In genomic region chr7:95367606-95368005, GRCh38 we compare ENCODE assay signal across 31 cellular contexts. TPM values are rescaled to one million over a fixed set of nuclear protein-coding genes. Genes with fewer than 3 reads are reported as not detected.
DNase-seq lines count a peak whose midpoint lies in the region; ATAC-seq lines count a peak whose summit lies in the region.
"Had no signal": no experiment of that assay in that cellular context is flagged by ENCODE, and none has a peak within 500 bp of the region (broad histone marks: within the 10 kb centered on the region; RNA-seq: fewer than 3 reads in every experiment).

No MANE protein-coding gene starts in this region.

- CTCF ChIA-PET in activated naive CD4-positive, alpha-beta T cell treated with anti-CD3 and anti-CD28 coated beads for 36 hours (lab: Charles Lee): interaction anchor here (0.5 to 1.0 kb wide), 2 partner anchors 109 to 1365 kb away, joined by 3 to 6 read pairs; no protein-coding TSS in a partner anchor

- no peak overlapping the region for H3K27ac Mint-ChIP-seq in activated naive CD4-positive, alpha-beta T cell treated with anti-CD3 and anti-CD28 coated beads for 36 hours
- no peak overlapping the region for H3K27ac Mint-ChIP-seq in activated T-helper 17 cell treated with anti-CD3 and anti-CD28 coated beads, Interleukin-2, amount 50 U/mL, for 72 hours
- H3K27ac Mint-ChIP-seq: activated CD4-positive, alpha-beta memory T cell treated with anti-CD3 and anti-CD28 coated beads, Interleukin-2, amount 10 ng/mL, durations not matched to agents 7 days and 5 days; natural killer cell treated with Interleukin-12 subunit alpha and Interleukin-12 subunit beta and Interleukin-15 and Interleukin-18, amount 100 ng/mL, for 72 hours; T-helper 2 cell treated with Interferon-gamma antibody and Interleukin-4, amounts not matched to agents 5 μg/mL and 100 μg/mL, for 36 hours had no signal

- no peak for ATAC-seq in activated T-helper 17 cell treated with anti-CD3 and anti-CD28 coated beads, Interleukin-2, amount 50 U/mL, for 72 hours (replicated peaks)
- ATAC-seq: mucosa of descending colon; natural killer cell treated with Interleukin-12 subunit alpha and Interleukin-12 subunit beta and Interleukin-15 and Interleukin-18, amount 100 ng/mL, for 72 hours; psoas muscle; stimulated activated naive CD8-positive, alpha-beta T cell treated with anti-CD3 and anti-CD28 coated beads, Interleukin-15, amount 100 ng/mL, for 72 hours had no signal

- H3K4me1 Mint-ChIP-seq in activated naive CD4-positive, alpha-beta T cell treated with anti-CD3 and anti-CD28 coated beads for 36 hours (ENCODE audit: low read depth): no peaks in the 10 kb centered on the region
- no peaks in the 10 kb centered on the region for H3K4me1 Mint-ChIP-seq in activated T-helper 17 cell treated with anti-CD3 and anti-CD28 coated beads, Interleukin-2, amount 50 U/mL, for 72 hours
- H3K4me1 Mint-ChIP-seq: activated CD4-positive, alpha-beta memory T cell treated with anti-CD3 and anti-CD28 coated beads, Interleukin-2, amount 10 ng/mL, durations not matched to agents 7 days and 5 days; stimulated activated naive CD8-positive, alpha-beta T cell treated with anti-CD3 and anti-CD28 coated beads, Interleukin-15, amount 100 ng/mL, for 72 hours had no signal

- peak; percentile 86 for DNase-seq in DMS53 (lab: John Stamatoyannopoulos, UW)
- DNase-seq in NCI-H2029 (lab: John Stamatoyannopoulos, UW): peak; percentile 62
- DNase-seq in NCI-H774 (lab: John Stamatoyannopoulos, UW): peak; percentile 55
- peak; percentile 22 for DNase-seq in renal cortical epithelial cell (ENCODE audit: low read depth)
- DNase-seq in LoVo (ENCODE audit: low spot score): no peak
- DNase-seq in activated naive CD4-positive, alpha-beta T cell treated with anti-CD3 and anti-CD28 coated beads for 36 hours: no peak
- DNase-seq: activated CD4-positive, alpha-beta memory T cell treated with anti-CD3 and anti-CD28 coated beads, Interleukin-2, amount 10 ng/mL, durations not matched to agents 7 days and 5 days; activated CD4-positive, alpha-beta T cell treated with anti-CD3 and anti-CD28 coated beads for 1 hour; activated naive CD4-positive, alpha-beta T cell treated with anti-CD3 and anti-CD28 coated beads, Interleukin-2, amount 50 U/mL, for 16 hours; brain microvascular endothelial cell; hippocampal formation; mucosa of descending colon; NCI-H1092; NCI-H187; NCI-H446; occipital lobe; Peyer's patch; psoas muscle; SHP77; sigmoid colon; stimulated activated CD4-positive, alpha-beta T cell treated with anti-CD3 and anti-CD28 coated beads, Interleukin-12 subunit alpha, Interleukin-12 subunit beta, amount 100 ng/mL, for 4 hours; stimulated activated CD4-positive, alpha-beta T cell treated with anti-CD3 and anti-CD28 coated beads, Interleukin-2, amount 100 ng/mL, for 48 hours; stimulated activated naive CD8-positive, alpha-beta T cell treated with anti-CD3 and anti-CD28 coated beads, Interleukin-15, amount 100 ng/mL, for 72 hours had no signal

- H3K9me3 Mint-ChIP-seq in activated naive CD4-positive, alpha-beta T cell treated with anti-CD3 and anti-CD28 coated beads for 36 hours: no peaks in the 10 kb centered on the region
- H3K9me3 Mint-ChIP-seq in activated T-helper 17 cell treated with anti-CD3 and anti-CD28 coated beads, Interleukin-2, amount 50 U/mL, for 72 hours: no peaks in the 10 kb centered on the region
- H3K9me3 Mint-ChIP-seq: activated CD4-positive, alpha-beta memory T cell treated with anti-CD3 and anti-CD28 coated beads, Interleukin-2, amount 10 ng/mL, durations not matched to agents 7 days and 5 days; natural killer cell treated with Interleukin-12 subunit alpha and Interleukin-12 subunit beta and Interleukin-15 and Interleukin-18, amount 100 ng/mL, for 72 hours; stimulated activated naive CD8-positive, alpha-beta T cell treated with anti-CD3 and anti-CD28 coated beads, Interleukin-15, amount 100 ng/mL, for 72 hours; T-helper 2 cell treated with Interferon-gamma antibody and Interleukin-4, amounts not matched to agents 5 μg/mL and 100 μg/mL, for 36 hours had no signal

- H3K4me3 Mint-ChIP-seq in activated naive CD4-positive, alpha-beta T cell treated with anti-CD3 and anti-CD28 coated beads for 36 hours: no peak overlapping the region
- H3K4me3 Mint-ChIP-seq in activated T-helper 17 cell treated with anti-CD3 and anti-CD28 coated beads, Interleukin-2, amount 50 U/mL, for 72 hours: no peak overlapping the region
- H3K4me3 Mint-ChIP-seq: activated CD4-positive, alpha-beta memory T cell treated with anti-CD3 and anti-CD28 coated beads, Interleukin-2, amount 10 ng/mL, durations not matched to agents 7 days and 5 days; natural killer cell treated with Interleukin-12 subunit alpha and Interleukin-12 subunit beta and Interleukin-15 and Interleukin-18, amount 100 ng/mL, for 72 hours; stimulated activated naive CD8-positive, alpha-beta T cell treated with anti-CD3 and anti-CD28 coated beads, Interleukin-15, amount 100 ng/mL, for 72 hours; T-helper 2 cell treated with Interferon-gamma antibody and Interleukin-4, amounts not matched to agents 5 μg/mL and 100 μg/mL, for 36 hours had no signal

- intact Hi-C loops in activated naive CD4-positive, alpha-beta T cell treated with anti-CD3 and anti-CD28 coated beads for 36 hours (cut with micrococcal nuclease): no loop called here

- peaks cover 9% of the 10 kb centered on the region for H3K27me3 Mint-ChIP-seq in activated naive CD4-positive, alpha-beta T cell treated with anti-CD3 and anti-CD28 coated beads for 36 hours (ENCODE audit: low read depth)
- H3K27me3 Mint-ChIP-seq in activated T-helper 17 cell treated with anti-CD3 and anti-CD28 coated beads, Interleukin-2, amount 50 U/mL, for 72 hours: peaks cover under 1% of the 10 kb centered on the region
- H3K27me3 Mint-ChIP-seq: stimulated activated naive CD8-positive, alpha-beta T cell treated with anti-CD3 and anti-CD28 coated beads, Interleukin-15, amount 100 ng/mL, for 72 hours had no signal

- H3K36me3 Mint-ChIP-seq in activated naive CD4-positive, alpha-beta T cell treated with anti-CD3 and anti-CD28 coated beads for 36 hours (ENCODE audit: low read depth): no peaks in the 10 kb centered on the region
- no peaks in the 10 kb centered on the region for H3K36me3 Mint-ChIP-seq in activated T-helper 17 cell treated with anti-CD3 and anti-CD28 coated beads, Interleukin-2, amount 50 U/mL, for 72 hours (ENCODE audit: low read depth)
- H3K36me3 Mint-ChIP-seq: natural killer cell treated with Interleukin-12 subunit alpha and Interleukin-12 subunit beta and Interleukin-15 and Interleukin-18, amount 100 ng/mL, for 72 hours had no signal

RNA-seq across cellular contexts. Expression of gene PON3, which starts 28.6 kb away (rescaled TPM):
- total RNA-seq in renal cortical epithelial cell: 0.05 TPM in 1 of 2 replicates, not detected in the other
- total RNA-seq in activated naive CD4-positive, alpha-beta T cell treated with anti-CD3 and anti-CD28 coated beads for 36 hours: not detected
- total RNA-seq in activated T-helper 17 cell treated with anti-CD3 and anti-CD28 coated beads, Interleukin-2, amount 50 U/mL, for 72 hours: not detected
- total RNA-seq: activated CD4-positive, alpha-beta memory T cell treated with anti-CD3 and anti-CD28 coated beads, Interleukin-2, amount 10 ng/mL, durations not matched to agents 7 days and 5 days; chondrocyte; Daoy; H4; HT1080; lung microvascular endothelial cell; natural killer cell treated with Interleukin-12 subunit alpha and Interleukin-12 subunit beta and Interleukin-15 and Interleukin-18, amount 100 ng/mL, for 72 hours had no signal

RNA-seq across cellular contexts. Expression of gene PON1, which starts 43.3 kb away (rescaled TPM):
- total RNA-seq in renal cortical epithelial cell: not detected in 2 replicates
- total RNA-seq in activated naive CD4-positive, alpha-beta T cell treated with anti-CD3 and anti-CD28 coated beads for 36 hours: not detected
- total RNA-seq in activated T-helper 17 cell treated with anti-CD3 and anti-CD28 coated beads, Interleukin-2, amount 50 U/mL, for 72 hours: not detected
- total RNA-seq: activated CD4-positive, alpha-beta memory T cell treated with anti-CD3 and anti-CD28 coated beads, Interleukin-2, amount 10 ng/mL, durations not matched to agents 7 days and 5 days; chondrocyte; Daoy; H4; HT1080; lung microvascular endothelial cell; mucosa of descending colon; natural killer cell treated with Interleukin-12 subunit alpha and Interleukin-12 subunit beta and Interleukin-15 and Interleukin-18, amount 100 ng/mL, for 72 hours; occipital lobe; Peyer's patch; psoas muscle had no signal

Comparison
In these comparisons a context has a peak if more than half of its experiments do, and no peak if none do; other contexts are left out.
1. DNase-seq: peak in DMS53 (single experiment), NCI-H2029 (single experiment), NCI-H774 (single experiment) and renal cortical epithelial cell (single experiment); none in LoVo (single experiment) and activated naive CD4-positive, alpha-beta T cell treated with anti-CD3 and anti-CD28 coated beads for 36 hours (single experiment).